In the genomic region with DNA sequence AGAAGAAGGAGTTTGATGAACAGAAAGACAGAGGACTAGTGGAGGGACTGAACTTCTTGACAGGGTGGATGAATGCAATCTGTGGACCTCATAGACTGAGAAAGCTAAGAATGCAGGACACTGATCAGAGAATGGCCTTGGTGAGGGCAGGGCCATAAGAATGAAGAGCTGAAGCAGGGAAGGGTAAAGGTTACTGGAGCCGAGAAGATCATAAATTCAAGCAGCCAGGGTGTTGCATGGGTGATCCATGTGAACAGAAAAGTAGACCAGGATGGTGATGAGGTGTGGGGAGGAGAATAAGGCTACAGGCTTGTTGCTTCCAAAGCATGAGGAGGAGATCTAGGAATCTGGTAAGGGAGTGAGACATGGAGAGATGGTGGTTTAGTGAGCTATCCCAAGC, we compare ENCODE assay signal across 14 cellular contexts.
A peak's percentile ranks its signal among the peaks of the same experiment; 100 is the strongest.
DNase-seq lines count a peak whose midpoint lies in the region; TF ChIP-seq lines count a peak whose summit lies in the region.
"Had no signal": no experiment of that assay in that cellular context is flagged by ENCODE, and none has a peak within 500 bp of the region (broad histone marks: within the 10 kb centered on the region; RNA-seq: fewer than 3 reads in every experiment).

No MANE protein-coding gene starts in this region.

- H3K27me3 ChIP-seq in parathyroid adenoma (ENCODE audit: control insufficient read depth, insufficient read depth, low read length) (no peaks in the 10 kb centered on the region), mesendoderm (ENCODE audit: insufficient read depth, low read length, poor library complexity) (no peaks in the 10 kb centered on the region)

- H4K8ac ChIP-seq in mesendoderm (ENCODE audit: low read depth, low read length) = no peak overlapping the region

- no peak overlapping the region for H3K23ac ChIP-seq in mesendoderm (ENCODE audit: low read length)

- peak; percentile 53 for DNase-seq in OCI-M1 (lab: John Stamatoyannopoulos, UW)
- no peak for DNase-seq in activated effector memory CD4-positive, alpha-beta T cell treated with Interleukin-2 at 50 U/mL for 16 hours
- no peak for DNase-seq in DMS 273 (lab: John Stamatoyannopoulos, UW; ENCODE audit: unreplicated experiment)
- DNase-seq in mesendoderm = no peak
- DNase-seq: ACHN; CD4-positive, alpha-beta T cell; DMS79 treated with DMSO at 0.1 percent for 48 hours; GF-D8; GM23248 had no signal

- no peaks in the 10 kb centered on the region for H3K9me3 Mint-ChIP-seq in dendritic cell treated with granulocyte-macrophage colony-stimulating factor and Interleukin-4, amounts not matched to agents 40 ng/mL and 50 ng/mL, for 4 days
- H3K9me3 Mint-ChIP-seq: CD4-positive, alpha-beta T cell had no signal

- no peak overlapping the region for H3K56ac ChIP-seq in mesendoderm (ENCODE audit: low read length)

- H2BK5ac ChIP-seq in mesendoderm (ENCODE audit: low read length) = no peak overlapping the region

- no peak overlapping the region for H4K5ac ChIP-seq in mesendoderm (ENCODE audit: low read length)

- H3K9me3 ChIP-seq in parathyroid adenoma (ENCODE audit: control insufficient read depth, low read length) = no peaks in the 10 kb centered on the region
- H3K9me3 ChIP-seq: HAP-1 had no signal

- peak overlapping the region; percentile 7 for H3K27ac Mint-ChIP-seq in dendritic cell treated with granulocyte-macrophage colony-stimulating factor and Interleukin-4, amounts not matched to agents 40 ng/mL and 50 ng/mL, for 4 days
- H3K27ac Mint-ChIP-seq: CD4-positive, alpha-beta T cell had no signal

- no peak overlapping the region for H2AK5ac ChIP-seq in mesendoderm (ENCODE audit: low read length)

- no peak overlapping the region for H3K4me3 Mint-ChIP-seq in dendritic cell treated with granulocyte-macrophage colony-stimulating factor and Interleukin-4, amounts not matched to agents 40 ng/mL and 50 ng/mL, for 4 days
- H3K4me3 Mint-ChIP-seq: CD4-positive, alpha-beta T cell had no signal

- H3K4me1 ChIP-seq in parathyroid adenoma (peaks cover 83% of the 10 kb centered on the region), mesendoderm (ENCODE audit: control insufficient read depth, low read depth, low read length) (no peaks in the 10 kb centered on the region)
- H3K4me1 ChIP-seq: HAP-1 had no signal

- no peak overlapping the region for H3K18ac ChIP-seq in mesendoderm (ENCODE audit: low read length)

- peaks cover 24% of the 10 kb centered on the region for H3K4me1 Mint-ChIP-seq in dendritic cell treated with granulocyte-macrophage colony-stimulating factor and Interleukin-4, amounts not matched to agents 40 ng/mL and 50 ng/mL, for 4 days (ENCODE audit: low read depth)

- no peak overlapping the region for H3K4me2 ChIP-seq in parathyroid adenoma (ENCODE audit: low read length)
- no peak overlapping the region for H3K4me2 ChIP-seq in mesendoderm (ENCODE audit: low read length)

- peak overlapping the region; percentile 26 for H2AFZ ChIP-seq in parathyroid adenoma
- H2AFZ ChIP-seq: GM23248 had no signal

- H2BK15ac ChIP-seq in mesendoderm (replicated peaks; ENCODE audit: low read depth) = no peak overlapping the region

- intact Hi-C loops in dendritic cell treated with granulocyte-macrophage colony-stimulating factor and Interleukin-4, amounts not matched to agents 40 ng/mL and 50 ng/mL, for 4 days (cut with micrococcal nuclease) = loop anchor here (5.0 kb wide), 1 partner anchor 37 kb away; no protein-coding TSS in a partner anchor

- no peaks in the 10 kb centered on the region for H3K79me2 ChIP-seq in parathyroid adenoma
- no peaks in the 10 kb centered on the region for H3K79me2 ChIP-seq in mesendoderm (ENCODE audit: control insufficient read depth, insufficient read depth, low read length)

- no peak overlapping the region for H3K4ac ChIP-seq in mesendoderm (ENCODE audit: low read depth, low read length)

- H3K36me3 ChIP-seq in parathyroid adenoma (ENCODE audit: control insufficient read depth, insufficient read depth, low read length) = no peaks in the 10 kb centered on the region
- H3K36me3 ChIP-seq in mesendoderm (ENCODE audit: control insufficient read depth, insufficient read depth, low read length) = no peaks in the 10 kb centered on the region
- H3K36me3 ChIP-seq: HAP-1 had no signal

- H2BK120ac ChIP-seq in mesendoderm (ENCODE audit: low read depth, low read length) = no peak overlapping the region

- no peak overlapping the region for H3K4me3 ChIP-seq in parathyroid adenoma (ENCODE audit: low read depth, low read length)
- no peak overlapping the region for H3K4me3 ChIP-seq in mesendoderm (ENCODE audit: low read length)
- H3K4me3 ChIP-seq: GM12878, GM23248, HAP-1 had no signal

- H3K27ac ChIP-seq in parathyroid adenoma (peak overlapping the region; percentile 88), mesendoderm (ENCODE audit: low read depth, low read length) (no peak overlapping the region)
- H3K27ac ChIP-seq: C4-2B, GM23248 had no signal

- no CpG with 5 or more reads among the region's 1 CpG for WGBS in mesendoderm (ENCODE audit: extremely low coverage, insufficient coverage, low lambda C conversion rate)

- no peaks in the 10 kb centered on the region for H3K79me1 ChIP-seq in mesendoderm (ENCODE audit: low read length)

- no peaks in the 10 kb centered on the region for H3K36me3 Mint-ChIP-seq in dendritic cell treated with granulocyte-macrophage colony-stimulating factor and Interleukin-4, amounts not matched to agents 40 ng/mL and 50 ng/mL, for 4 days (ENCODE audit: low read depth)

- H3K27me3 Mint-ChIP-seq in dendritic cell treated with granulocyte-macrophage colony-stimulating factor and Interleukin-4, amounts not matched to agents 40 ng/mL and 50 ng/mL, for 4 days = no peaks in the 10 kb centered on the region
- H3K27me3 Mint-ChIP-seq: CD4-positive, alpha-beta T cell had no signal

- no peak overlapping the region for H3K9ac ChIP-seq in parathyroid adenoma
- H3K9ac ChIP-seq in mesendoderm (ENCODE audit: low read length) = no peak overlapping the region
- H3K9ac ChIP-seq: GM23248 had no signal

- no peak for TF ChIP-seq CTCF in parathyroid adenoma (IDR thresholded peaks at IDR 0.05)
